Comparison of ENCODE assay signal across 8 cellular contexts in genomic region chr16:28188085-28188916, GRCh38. TPM values are rescaled to one million over a fixed set of nuclear protein-coding genes. Genes with fewer than 3 reads are reported as not detected.
DNase-seq lines count a peak whose midpoint lies in the region; ATAC-seq, FAIRE-seq and TF ChIP-seq lines count a peak whose summit lies in the region.

No MANE protein-coding gene starts in this region.

- H3K27ac ChIP-seq in KMS-11 = peak overlapping the region; percentile 27; the same call in 1 of the 2 replicates
- no peak overlapping the region for H3K27ac ChIP-seq in testis
- H3K27ac ChIP-seq in gastrocnemius medialis = no peak overlapping the region

- H3K27me3 ChIP-seq in KMS-11 (ENCODE audit: insufficient read depth, low read depth) (no peaks in the 10 kb centered on the region), testis (no peaks in the 10 kb centered on the region), gastrocnemius medialis (no peaks in the 10 kb centered on the region)

- H3K36me3 ChIP-seq in KMS-11 (ENCODE audit: insufficient read depth) (no peaks in the 10 kb centered on the region; the same call in 1 of the 2 replicates), testis (ENCODE audit: low read depth, missing control alignments) (no peaks in the 10 kb centered on the region), gastrocnemius medialis (no peaks in the 10 kb centered on the region)

- intact Hi-C loops in left ventricle myocardium superior (cut with micrococcal nuclease) (no loop called here), testis (cut with DNase I; ENCODE audit: low total_unique reads) (no loop called here), gastrocnemius medialis (cut with DNase I; ENCODE audit: low total_unique reads) (no loop called here)

- H3K4me1 ChIP-seq in KMS-11 (ENCODE audit: low read depth, poor library complexity, severe bottlenecking) = peaks cover 72% of the 10 kb centered on the region
- H3K4me1 ChIP-seq in testis = peaks cover 10% of the 10 kb centered on the region
- peaks cover 0 to 7% of the 10 kb centered on the region in 2 donors for H3K4me1 ChIP-seq in gastrocnemius medialis

- no peak overlapping the region for H3K4me3 ChIP-seq in KMS-11 (IDR thresholded peaks at IDR 0.05; ENCODE audit: insufficient read depth, low read depth, low read length)
- H3K4me3 ChIP-seq in testis = no peak overlapping the region
- no peak overlapping the region for H3K4me3 ChIP-seq in gastrocnemius medialis

- ATAC-seq in GM21576 (IDR thresholded peaks at IDR 0.05; ENCODE audit: unreplicated experiment) (peak; percentile 67), left ventricle myocardium superior (peak; percentile 38), gastrocnemius medialis (no peak)

- H3K9ac ChIP-seq in KMS-11 = no peak overlapping the region

- H3K79me2 ChIP-seq in KMS-11 (ENCODE audit: insufficient read depth, low read depth) = peaks cover 99% of the 10 kb centered on the region

- H3K4me2 ChIP-seq in KMS-11 = peak overlapping the region; percentile 73

- WGBS in testis, 2 donors = 90 to 91% methylated on average over 6 of the region's 6 CpGs

- peaks cover 68% of the 10 kb centered on the region for H4K20me1 ChIP-seq in KMS-11 (ENCODE audit: insufficient read depth)

- no peak overlapping the region for H2AFZ ChIP-seq in KMS-11 (ENCODE audit: low read depth)

- TF ChIP-seq POLR2A in testis (IDR thresholded peaks at IDR 0.05) (no peak), gastrocnemius medialis (IDR thresholded peaks at IDR 0.05) (no peak), H54 (IDR thresholded peaks at IDR 0.05; ENCODE audit: low read depth, low read length) (no peak)

- DNase-seq in GM13976 (ENCODE audit: low spot score) = peak; percentile 53
- no peak for DNase-seq in left ventricle myocardium superior
- DNase-seq in testis = no peak
- DNase-seq in gastrocnemius medialis = no peak
- DNase-seq in H54 (ENCODE audit: insufficient read length, low spot score) = no peak
- no peak for DNase-seq in AG08395 (ENCODE audit: low spot score)

- TF ChIP-seq CTCF in GM13976 (IDR thresholded peaks at IDR 0.05; ENCODE audit: borderline replicate concordance, control extremely low read depth, extremely low read depth, insufficient read depth, missing control alignments) (no peak), KMS-11 (conservative IDR thresholded peaks at IDR 0.05; ENCODE audit: low read depth, low read length) (no peak), testis (IDR thresholded peaks at IDR 0.05) (no peak), gastrocnemius medialis (IDR thresholded peaks at IDR 0.05 in 4 of 5, conservative IDR thresholded peaks at IDR 0.05 in 1 of 5) (no peak)

- in situ Hi-C loops in GM13976 (cut with MboI; ENCODE audit: low sequenced_read_pairs, unreplicated experiment) (no loop called here), gastrocnemius medialis (cut with MboI; ENCODE audit: low sequenced_read_pairs in 4 of 4) (no loop called here)

- H3K9me3 ChIP-seq in testis (no peaks in the 10 kb centered on the region), gastrocnemius medialis (no peaks in the 10 kb centered on the region)

- no peak for FAIRE-seq in H54 (lab: Jason Lieb, UNC)

RNA-seq across cellular contexts. Expression of gene XPO6, which starts 23.5 kb away (rescaled TPM):
- total RNA-seq in left ventricle myocardium superior (25.7 TPM), testis (100 to 1,000 TPM; 238 to 283 TPM), gastrocnemius medialis (10 to 100 TPM; 20.9 to 40.1 (median 29.6) TPM)
- 216 TPM for polyA plus RNA-seq in testis (ENCODE audit: insufficient read depth, low read depth, low replicate concordance)

Comparison
In these comparisons a context has a peak if more than half of its experiments do, and no peak if none do; other contexts are left out.
1. ATAC-seq: peak in GM21576 (single experiment) and left ventricle myocardium superior (single experiment); none in gastrocnemius medialis (0 of 2).